8 cellular contexts compared by ENCODE assay signal in the genomic region with DNA sequence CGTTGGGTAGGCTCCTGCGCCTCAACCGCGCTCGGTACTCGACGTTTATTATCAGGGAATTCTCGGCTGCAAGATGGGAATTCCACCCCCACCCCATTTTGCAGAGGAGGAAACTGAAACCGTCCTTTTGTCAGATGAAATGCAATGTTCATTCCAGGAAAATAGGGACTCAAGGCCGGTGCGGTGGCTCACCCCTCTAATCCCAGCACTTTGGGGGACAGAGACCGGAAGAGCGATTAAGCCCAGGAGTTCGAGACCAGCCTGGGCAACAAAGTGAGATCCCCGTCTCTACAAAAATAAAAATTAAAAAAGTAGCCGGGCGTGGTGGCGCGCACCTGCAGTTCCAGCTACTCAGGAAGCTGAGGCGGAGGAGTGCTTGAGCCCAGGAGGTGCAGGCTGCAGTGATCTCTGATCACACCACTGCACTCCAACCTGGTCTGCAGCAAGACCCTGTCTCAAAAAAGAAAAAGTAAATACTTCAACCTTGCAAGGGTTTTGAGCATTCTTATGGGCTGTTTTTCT. TPM values are rescaled to one million over a fixed set of nuclear protein-coding genes. Genes with fewer than 3 reads are reported as not detected.
DNase-seq lines count a peak whose midpoint lies in the region; ATAC-seq and TF ChIP-seq lines count a peak whose summit lies in the region.

No MANE protein-coding gene starts in this region.

- H3K4me2 ChIP-seq in trophoblast cell (ENCODE audit: low read length) = peak overlapping the region; percentile 91

- H4K91ac ChIP-seq in trophoblast cell (ENCODE audit: low read depth, low read length) = peak overlapping the region; percentile 44

- H2AFZ ChIP-seq in trophoblast cell (ENCODE audit: insufficient read depth, low read length, poor library complexity) = peak overlapping the region; percentile 85

- TF ChIP-seq CTCF in GM06990 (IDR thresholded peaks at IDR 0.05; ENCODE audit: insufficient read depth, low read length, poor library complexity, severe bottlenecking) = no peak

- H3K27me3 ChIP-seq in GM06990 (replicated peaks; ENCODE audit: control insufficient read depth, insufficient read depth, low read length) = no peaks in the 10 kb centered on the region
- no peaks in the 10 kb centered on the region for H3K27me3 ChIP-seq in trophoblast cell (ENCODE audit: insufficient read depth, low read length)

- H3K4ac ChIP-seq in trophoblast cell (ENCODE audit: low read depth, low read length) = peak overlapping the region; percentile 37

- no peak overlapping the region for H2BK12ac ChIP-seq in trophoblast cell (ENCODE audit: low read length)

- H3K4me3 ChIP-seq in GM06990 (replicated peaks; ENCODE audit: low read depth, low read length) (peak overlapping the region; percentile 80), trophoblast cell (ENCODE audit: low read depth, low read length) (peak overlapping the region; percentile 95)

- H3K79me1 ChIP-seq in trophoblast cell (ENCODE audit: low read length) = peaks cover 7% of the 10 kb centered on the region

- peaks cover 8% of the 10 kb centered on the region for H3K36me3 ChIP-seq in GM06990 (ENCODE audit: control insufficient read depth, insufficient read depth, low read length)
- peaks cover 12 to 13% of the 10 kb centered on the region in 2 experiments for H3K36me3 ChIP-seq in trophoblast cell (ENCODE audit: control insufficient read depth in 1 of 2, insufficient read depth in 2 of 2, low read length in 2 of 2)

- peak overlapping the region; percentile 61 for H3K14ac ChIP-seq in trophoblast cell (ENCODE audit: low read length)

- peak overlapping the region; percentile 71 for H3K18ac ChIP-seq in trophoblast cell (ENCODE audit: low read length)

- no peak overlapping the region for H3K23ac ChIP-seq in trophoblast cell (ENCODE audit: low read length)

- peak overlapping the region; percentile 7 for H2BK5ac ChIP-seq in trophoblast cell (ENCODE audit: low read depth, low read length, poor library complexity)

- peak overlapping the region; percentile 33 for H4K12ac ChIP-seq in trophoblast cell (ENCODE audit: low read depth, low read length)

- no CpG with 5 or more reads among the region's 20 CpGs for WGBS in trophoblast cell (ENCODE audit: extremely low coverage, insufficient coverage, insufficient read length)

- ATAC-seq in GM18870 (IDR thresholded peaks at IDR 0.05; ENCODE audit: unreplicated experiment) (no peak), GM18502 (IDR thresholded peaks at IDR 0.05; ENCODE audit: poor library complexity, unreplicated experiment) (no peak), GM18867 (IDR thresholded peaks at IDR 0.05; ENCODE audit: unreplicated experiment) (no peak)

- peak overlapping the region; percentile 87 for H3K9ac ChIP-seq in trophoblast cell (ENCODE audit: low read length)

- no peak overlapping the region for H2AK5ac ChIP-seq in trophoblast cell (ENCODE audit: low read length)

- H3K9me3 ChIP-seq in trophoblast cell (ENCODE audit: insufficient read depth, low read depth, low read length) = no peaks in the 10 kb centered on the region

- peak overlapping the region; percentile 66 for H4K8ac ChIP-seq in trophoblast cell (ENCODE audit: low read depth, low read length)

- H3K4me1 ChIP-seq in trophoblast cell (ENCODE audit: control insufficient read depth in 1 of 2, insufficient read depth in 2 of 2, low read length in 2 of 2) = peaks cover 5 to 10% of the 10 kb centered on the region in 2 experiments

- no peak for DNase-seq in GM06990 (ENCODE audit: extremely low read depth, insufficient read length)
- DNase-seq in RKO (ENCODE audit: low spot score) = peak; percentile 23
- DNase-seq in epithelial cell of prostate (ENCODE audit: low read depth, low spot score) = no peak
- no peak for DNase-seq in trophoblast cell
- no peak for DNase-seq in stimulated activated CD4-positive, alpha-beta T cell treated with anti-CD3 and anti-CD28 coated beads, Interleukin-2, amount 100 ng/mL, for 48 hours

- H3K27ac ChIP-seq in epithelial cell of prostate = peak overlapping the region; percentile 76
- H3K27ac ChIP-seq in trophoblast cell (ENCODE audit: low read depth, low read length) = peak overlapping the region; percentile 30

- peak overlapping the region; percentile 28 for H2BK120ac ChIP-seq in trophoblast cell (ENCODE audit: insufficient read depth, low read length, poor library complexity)

- H3K79me2 ChIP-seq in trophoblast cell (ENCODE audit: control insufficient read depth, insufficient read depth, low read length, poor library complexity) = peaks cover 7% of the 10 kb centered on the region

RNA-seq across cellular contexts. Expression of a gene that starts 0.7 kb away (rescaled TPM):
- 26.8 and 31.3 TPM in 2 replicates for polyA plus RNA-seq in trophoblast cell (2013)

RNA-seq across cellular contexts. Expression of a gene that starts 34.3 kb away (rescaled TPM):
- 5.4 and 5.9 TPM in 2 replicates for polyA plus RNA-seq in trophoblast cell (2013)

RNA-seq across cellular contexts. Expression of a gene that starts 45.1 kb away (rescaled TPM):
- polyA plus RNA-seq in trophoblast cell (2013) = 0.22 and 0.30 TPM in 2 replicates
